21 cellular contexts compared by ENCODE assay signal in the genomic region with DNA sequence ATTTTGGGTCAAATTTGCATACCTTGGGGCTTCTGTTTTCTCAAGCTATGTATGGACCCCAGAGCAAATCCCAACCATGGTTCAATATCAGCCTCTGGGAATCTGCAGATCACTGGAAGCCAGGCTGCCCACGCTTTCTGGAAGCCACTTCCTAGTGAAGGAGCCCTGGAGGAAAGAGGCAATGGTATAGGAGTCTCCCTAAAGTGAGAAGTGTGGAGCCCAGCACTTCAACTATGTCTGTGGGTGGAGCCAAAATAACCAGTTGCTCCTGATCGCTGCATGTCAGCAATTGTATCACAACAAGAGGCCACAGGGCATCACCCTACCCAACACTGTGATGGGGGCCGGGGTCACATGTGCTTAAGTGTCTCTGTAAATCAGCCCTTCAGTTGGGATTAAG. TPM values are rescaled to one million over a fixed set of nuclear protein-coding genes. Genes with fewer than 3 reads are reported as not detected.
A peak's percentile ranks its signal among the peaks of the same experiment; 100 is the strongest.
DNase-seq lines count a peak whose midpoint lies in the region; ATAC-seq, FAIRE-seq and TF ChIP-seq lines count a peak whose summit lies in the region.
"Had no signal": no experiment of that assay in that cellular context is flagged by ENCODE, and none has a peak within 500 bp of the region (broad histone marks: within the 10 kb centered on the region; RNA-seq: fewer than 3 reads in every experiment).

No MANE protein-coding gene starts in this region.

- TF ChIP-seq POLR2A in right lobe of liver (IDR thresholded peaks at IDR 0.05) (no peak), HepG2 (IDR thresholded peaks at IDR 0.05; ENCODE audit: insufficient read depth in 1 of 2, low read depth in 2 of 2, low read length in 2 of 2) (no peak)

- ATAC-seq in right lobe of liver (no peak), HepG2 (no peak), GM21367 (IDR thresholded peaks at IDR 0.05; ENCODE audit: unreplicated experiment) (no peak)
- ATAC-seq: CD8-positive, alpha-beta T cell; PC-3 had no signal

- POLR2A ChIA-PET in HepG2 (lab: Yijun Ruan, JAX) = interaction anchor here (1.0 to 2.0 kb wide), 5 partner anchors 9 to 126 kb away, joined by 5 to 16 read pairs (median 6); no protein-coding TSS in a partner anchor

- H3K36me3 ChIP-seq in right lobe of liver = no peaks in the 10 kb centered on the region
- no peaks in the 10 kb centered on the region for H3K36me3 ChIP-seq in HepG2 (replicated peaks in 1 of 2; ENCODE audit: control insufficient read depth in 1 of 2, insufficient read depth in 2 of 2, low read length in 2 of 2)
- H3K36me3 ChIP-seq in colonic mucosa = no peaks in the 10 kb centered on the region
- no peaks in the 10 kb centered on the region for H3K36me3 ChIP-seq in muscle layer of duodenum (ENCODE audit: control insufficient read depth in 1 of 2, insufficient read depth in 2 of 2, low read length in 2 of 2)
- H3K36me3 ChIP-seq: BE2C, SJSA1 had no signal

- 100% methylated on average over 1 of the region's 3 CpGs for WGBS in right lobe of liver (ENCODE audit: insufficient coverage, low coverage, low lambda C conversion rate, missing lambda C conversion rate)
- WGBS in HepG2 (ENCODE audit: low lambda C conversion rate) = 94% methylated on average over 3 of the region's 3 CpGs

- BruUV-seq in HepG2 (replicated peaks; lab: Mats Ljungman, UMichigan) = no TSS peak

- TF ChIP-seq CTCF in right lobe of liver (IDR thresholded peaks at IDR 0.05) (no peak), HepG2 (CRISPR knock-in tag; IDR thresholded peaks at IDR 0.05) (no peak), colonic mucosa (IDR thresholded peaks at IDR 0.05) (no peak)

- H4K20me1 ChIP-seq in HepG2 (ENCODE audit: insufficient read depth, low read length) = no peaks in the 10 kb centered on the region

- no peak overlapping the region for H3K4me3 ChIP-seq in right lobe of liver
- no peak overlapping the region for H3K4me3 ChIP-seq in HepG2 (replicated peaks in 1 of 3; ENCODE audit: insufficient read depth in 1 of 3, low read depth in 2 of 3, low read length in 3 of 3)
- no peak overlapping the region for H3K4me3 ChIP-seq in colonic mucosa
- H3K4me3 ChIP-seq in muscle layer of duodenum (ENCODE audit: low read depth in 1 of 2, low read length in 2 of 2) = no peak overlapping the region
- H3K4me3 ChIP-seq: SJSA1 had no signal

- H3K27me3 ChIP-seq in right lobe of liver = no peaks in the 10 kb centered on the region
- no peaks in the 10 kb centered on the region for H3K27me3 ChIP-seq in HepG2 (ENCODE audit: control insufficient read depth in 1 of 2, insufficient read depth in 2 of 2, low read length in 2 of 2)
- no peaks in the 10 kb centered on the region for H3K27me3 ChIP-seq in colonic mucosa
- no peaks in the 10 kb centered on the region for H3K27me3 ChIP-seq in muscle layer of duodenum (ENCODE audit: low read depth, low read length)
- H3K27me3 ChIP-seq: BE2C, SJSA1 had no signal

- H3K4me1 ChIP-seq in right lobe of liver = peaks cover 0 to 32% (median 7%) of the 10 kb centered on the region in 4 donors
- H3K4me1 ChIP-seq in HepG2 (ENCODE audit: insufficient read depth, low read length) = peaks cover 51% of the 10 kb centered on the region
- H3K4me1 ChIP-seq in colonic mucosa = no peaks in the 10 kb centered on the region
- peaks cover 0 to 3% of the 10 kb centered on the region in 2 donors for H3K4me1 ChIP-seq in muscle layer of duodenum (ENCODE audit: control insufficient read depth in 1 of 2, insufficient read depth in 2 of 2, low read length in 2 of 2)
- H3K4me1 ChIP-seq: BE2C had no signal

- intact Hi-C loops in right lobe of liver (cut with DNase I) = no loop called here
- intact Hi-C loops in HepG2 (cut with micrococcal nuclease; ENCODE audit: unreplicated experiment) = loop anchor here (5.0 kb wide), 3 partner anchors 85 to 200 kb away; no protein-coding TSS in a partner anchor
- intact Hi-C loops in colonic mucosa (cut with DNase I) = no loop called here

- H3K9me3 ChIP-seq in right lobe of liver (no peaks in the 10 kb centered on the region), HepG2 (ENCODE audit: low read length) (no peaks in the 10 kb centered on the region), colonic mucosa (no peaks in the 10 kb centered on the region), muscle layer of duodenum (ENCODE audit: control insufficient read depth in 1 of 2, low read length in 2 of 2) (peaks cover 0 to under 1% of the 10 kb centered on the region in 2 donors)
- H3K9me3 ChIP-seq: BE2C, SJSA1 had no signal

- FAIRE-seq in HepG2 (lab: Jason Lieb, UNC) = no peak
- FAIRE-seq: A204.1 had no signal

- in situ Hi-C loops in HepG2 (cut with HindIII; ENCODE audit: extremely low pct_ligation_motif_present, low pct_unique_long_range_greater_than_20kb) = no loop called here

- H3K9ac ChIP-seq in HepG2 (ENCODE audit: insufficient read depth, low read depth, low read length) = no peak overlapping the region
- H3K9ac ChIP-seq in colonic mucosa (ENCODE audit: low read depth in 2 of 2, low read length in 2 of 2) = no peak overlapping the region

- H3K79me2 ChIP-seq in HepG2 (ENCODE audit: insufficient read depth, low read length) = no peaks in the 10 kb centered on the region

- CTCF ChIA-PET in HepG2 (lab: Yijun Ruan, JAX; ENCODE audit: low intra/inter-chr PET ratio, low total read pairs) = no interaction called here

- H3K4me2 ChIP-seq in HepG2 (ENCODE audit: low read depth, low read length) = no peak overlapping the region

- no peak for DNase-seq in right lobe of liver
- DNase-seq in HepG2 (ENCODE audit: low spot score) = no peak
- peak; percentile 15 for DNase-seq in colonic mucosa
- no peak for DNase-seq in DMS153 treated with DMSO at 0.1 percent for 48 hours (lab: John Stamatoyannopoulos, UW; ENCODE audit: unreplicated experiment)
- no peak for DNase-seq in OCI-M1 (lab: John Stamatoyannopoulos, UW)
- DNase-seq in activated T-cell treated with anti-CD3 and anti-CD28 coated beads, Interleukin-2, amount 50 U/mL, for 48 hours = no peak
- DNase-seq: BE2C; CD8-positive, alpha-beta T cell; DMS79; HCEC 1CT; NCI-H1105 treated with DMSO at 0.1 percent for 48 hours; NCI-H187; NCI-H2107; NCI-H510A; NCI-H748 treated with DMSO at 0.1 percent for 48 hours; NK-92 treated with Interleukin-12 subunit alpha and Interleukin-12 subunit beta, amount 100 ng/mL, for 24 hours; PC-3 had no signal

- no peak for TF ChIP-seq RAD21 in HepG2 (CRISPR knock-in tag; IDR thresholded peaks at IDR 0.05)

- H3K27ac ChIP-seq in right lobe of liver (peak overlapping the region in 2 of 3 donors; percentile 92), HepG2 (ENCODE audit: extremely low read length, insufficient read depth, low read length) (no peak overlapping the region), colonic mucosa (no peak overlapping the region), muscle layer of duodenum (ENCODE audit: low read length) (peak overlapping the region; percentile 19)

- TF ChIP-seq EP300 in HepG2 (IDR thresholded peaks at IDR 0.05; ENCODE audit: low read depth in 2 of 2, low read length in 2 of 2) (no peak), HepG2 (CRISPR knock-in tag; IDR thresholded peaks at IDR 0.05; ENCODE audit: borderline replicate concordance) (no peak)

- H2AFZ ChIP-seq in HepG2 (ENCODE audit: low read length) = no peak overlapping the region

TF ChIP-seq in HepG2, 621 proteins besides CTCF, POLR2A, EP300 and RAD21 (continues in another document):
- TF ChIP-seq KLF6 (CRISPR knock-in tag; IDR thresholded peaks at IDR 0.05) = no peak
- TF ChIP-seq ZNF207 (IDR thresholded peaks at IDR 0.05; ENCODE audit: borderline replicate concordance) = no peak
- no peak for TF ChIP-seq ATAD3A (CRISPR knock-in tag; IDR thresholded peaks at IDR 0.05)
- no peak for TF ChIP-seq HMGXB4 (CRISPR knock-in tag; IDR thresholded peaks at IDR 0.05; ENCODE audit: borderline replicate concordance in 1 of 2, low read depth in 1 of 2)

RNA-seq across cellular contexts. Expression of gene ETS2, which starts 26.9 kb away (rescaled TPM):
- 100 to 1,000 TPM in 4 of 6 experiments, 10 to 100 TPM in 2; 38.3 to 252 (median 129) TPM for total RNA-seq in right lobe of liver
- total RNA-seq in HepG2 (2016; rRNA removed; fragmentation: Illumina TruSeq; extraction: Trizol) = 24.6 and 28.2 TPM in 2 replicates
- total RNA-seq in HepG2 (2016; cell fraction: cytosol; rRNA removed; fragmentation: Illumina TruSeq; extraction: Trizol; ENCODE audit: low read depth) = 3.8 and 4.0 TPM in 2 replicates
- total RNA-seq in HepG2 (2016; cell fraction: insoluble cytoplasmic fraction; rRNA removed; fragmentation: Illumina TruSeq; extraction: Trizol) = 23.9 and 25.8 TPM in 2 replicates
- total RNA-seq in HepG2 (2016; cell fraction: membrane; rRNA removed; fragmentation: Illumina TruSeq; extraction: Trizol) = 12.7 and 13.7 TPM in 2 replicates
- 18.7 and 22.0 TPM in 2 replicates for total RNA-seq in HepG2 (2016; cell fraction: nucleus; rRNA removed; fragmentation: Illumina TruSeq; extraction: Trizol)
- 64.4 and 71.4 TPM in 2 replicates for polyA plus RNA-seq in HepG2 (2011; rRNA removed)
- polyA plus RNA-seq in HepG2 (2011; cell fraction: cytosol; rRNA removed) = 35.2 and 41.5 TPM in 2 replicates
- polyA plus RNA-seq in HepG2 (2011; cell fraction: nucleus; rRNA removed) = 84.4 and 87.5 TPM in 2 replicates
- 88.7 and 93.9 TPM in 2 replicates for polyA plus RNA-seq in HepG2 (2012)
- 4.9 and 5.3 TPM in 2 replicates for polyA plus RNA-seq in HepG2 (2016; cell fraction: cytosol; fragmentation: Illumina TruSeq; extraction: Trizol; ENCODE audit: low read depth)
- 32.4 and 34.7 TPM in 2 replicates for polyA plus RNA-seq in HepG2 (2016; cell fraction: insoluble cytoplasmic fraction; fragmentation: Illumina TruSeq; extraction: Trizol; ENCODE audit: low read depth)
- 11.1 and 13.2 TPM in 2 replicates for polyA plus RNA-seq in HepG2 (2016; cell fraction: membrane; fragmentation: Illumina TruSeq; extraction: Trizol; ENCODE audit: low read depth)
- 37.6 and 39.9 TPM in 2 replicates for polyA plus RNA-seq in HepG2 (2016; cell fraction: nucleus; fragmentation: Illumina TruSeq; extraction: Trizol; ENCODE audit: insufficient read depth, low read depth)
- 29.2 and 54.2 TPM in 2 replicates for polyA minus RNA-seq in HepG2 (2011; rRNA and poly(A)+ RNA removed; ENCODE audit: low replicate concordance)
- 54.7 and 59.7 TPM in 2 replicates for polyA minus RNA-seq in HepG2 (2011; cell fraction: cytosol; rRNA and poly(A)+ RNA removed)
- 39.1 and 52.8 TPM in 2 replicates for polyA minus RNA-seq in HepG2 (2011; cell fraction: nucleus; rRNA and poly(A)+ RNA removed)
- total RNA-seq in colonic mucosa = 100 to 1,000 TPM; 110 to 185 TPM

Comparison
In these comparisons a context has a peak if more than half of its experiments do, and no peak if none do; other contexts are left out.
1. H3K27ac ChIP-seq: peak in right lobe of liver (2 of 3) and muscle layer of duodenum (single experiment); none in HepG2 (single experiment) and colonic mucosa (single experiment).